8 cellular contexts compared by ENCODE assay signal in genomic region chr2:24409700-24410556, GRCh38.
DNase-seq lines count a peak whose midpoint lies in the region; ATAC-seq and TF ChIP-seq lines count a peak whose summit lies in the region.

No MANE protein-coding gene starts in this region.

- POLR2A ChIA-PET in RWPE1 (lab: Yijun Ruan, JAX; ENCODE audit: low non-redundant PET): no interaction called here

- H3K27ac ChIP-seq in RWPE1 (no peak overlapping the region), brain microvascular endothelial cell (no peak overlapping the region)

- ATAC-seq in GM21447 (IDR thresholded peaks at IDR 0.05; ENCODE audit: unreplicated experiment): no peak

- in situ Hi-C loops in brain microvascular endothelial cell (cut with HindIII; ENCODE audit: low pct_ligation_motif_present, low sequenced_read_pairs): no loop called here

- TF ChIP-seq POLR2A in NB4 (IDR thresholded peaks at IDR 0.05; ENCODE audit: extremely low read depth, insufficient read length): no peak

- DNase-seq in activated gamma-delta T cell treated with Interleukin-2 at 50 U/mL for 16 hours (peak; percentile 33), activated gamma-delta T cell (lab: John Stamatoyannopoulos, UW) (no peak), NB4 (ENCODE audit: low read depth) (peak; percentile 76), RWPE1 (ENCODE audit: low spot score) (peak; percentile 67), brain microvascular endothelial cell (peak; percentile 56), iris pigment epithelial cell (ENCODE audit: low read depth) (peak; percentile 71)
- DNase-seq in stimulated activated CD4-positive, alpha-beta T cell treated with anti-CD3 and anti-CD28 coated beads, Interleukin-2, amount 100 ng/mL, for 4 hours (ENCODE audit: low read depth): peak; percentile 4

- no peaks in the 10 kb centered on the region for H3K27me3 ChIP-seq in brain microvascular endothelial cell (replicated peaks)

- H3K4me3 ChIP-seq in NB4 (ENCODE audit: low read depth, low read length) (no peak overlapping the region), brain microvascular endothelial cell (ENCODE audit: low read depth, low read length) (no peak overlapping the region)

- no peaks in the 10 kb centered on the region for H3K36me3 ChIP-seq in brain microvascular endothelial cell (replicated peaks)

- TF ChIP-seq CTCF in NB4 (IDR thresholded peaks at IDR 0.05; ENCODE audit: low read depth, low read length): peak; percentile 89
- peak; percentile 80 for TF ChIP-seq CTCF in RWPE1 (conservative IDR thresholded peaks at IDR 0.05; ENCODE audit: low read depth)
- peak; percentile 89 for TF ChIP-seq CTCF in brain microvascular endothelial cell (IDR thresholded peaks at IDR 0.05; ENCODE audit: low read depth, low read length, missing control alignments)

- CTCF ChIA-PET in RWPE1 (lab: Yijun Ruan, JAX): interaction anchor here (0.5 to 3.1 kb wide), 14 partner anchors 13 to 1779 kb away, joined by 3 to 22 read pairs (median 4); partner anchors contain the start of genes CENPO and PTRHD1
